1 cellular context compared by ENCODE assay signal in genomic region chr4:55122235-55122634, GRCh38.
TF ChIP-seq lines count a peak whose summit lies in the region.

No MANE protein-coding gene starts in this region.

TF ChIP-seq in WTC11, 78 proteins besides CTCF, POLR2A, EP300 and RAD21 (continued from another document):
- TF ChIP-seq PRDM15 (CRISPR knock-in tag; IDR thresholded peaks at IDR 0.05) (no peak), ZNF281 (CRISPR knock-in tag; IDR thresholded peaks at IDR 0.05) (no peak), ZNF396 (CRISPR knock-in tag; IDR thresholded peaks at IDR 0.05; ENCODE audit: borderline replicate concordance) (no peak), ZNF423 (CRISPR knock-in tag; IDR thresholded peaks at IDR 0.05) (no peak), IRF2 (CRISPR knock-in tag; IDR thresholded peaks at IDR 0.05; ENCODE audit: borderline replicate concordance, low read depth) (no peak), CREB1 (CRISPR knock-in tag; IDR thresholded peaks at IDR 0.05) (no peak)
- TF ChIP-seq, protein P1, sequence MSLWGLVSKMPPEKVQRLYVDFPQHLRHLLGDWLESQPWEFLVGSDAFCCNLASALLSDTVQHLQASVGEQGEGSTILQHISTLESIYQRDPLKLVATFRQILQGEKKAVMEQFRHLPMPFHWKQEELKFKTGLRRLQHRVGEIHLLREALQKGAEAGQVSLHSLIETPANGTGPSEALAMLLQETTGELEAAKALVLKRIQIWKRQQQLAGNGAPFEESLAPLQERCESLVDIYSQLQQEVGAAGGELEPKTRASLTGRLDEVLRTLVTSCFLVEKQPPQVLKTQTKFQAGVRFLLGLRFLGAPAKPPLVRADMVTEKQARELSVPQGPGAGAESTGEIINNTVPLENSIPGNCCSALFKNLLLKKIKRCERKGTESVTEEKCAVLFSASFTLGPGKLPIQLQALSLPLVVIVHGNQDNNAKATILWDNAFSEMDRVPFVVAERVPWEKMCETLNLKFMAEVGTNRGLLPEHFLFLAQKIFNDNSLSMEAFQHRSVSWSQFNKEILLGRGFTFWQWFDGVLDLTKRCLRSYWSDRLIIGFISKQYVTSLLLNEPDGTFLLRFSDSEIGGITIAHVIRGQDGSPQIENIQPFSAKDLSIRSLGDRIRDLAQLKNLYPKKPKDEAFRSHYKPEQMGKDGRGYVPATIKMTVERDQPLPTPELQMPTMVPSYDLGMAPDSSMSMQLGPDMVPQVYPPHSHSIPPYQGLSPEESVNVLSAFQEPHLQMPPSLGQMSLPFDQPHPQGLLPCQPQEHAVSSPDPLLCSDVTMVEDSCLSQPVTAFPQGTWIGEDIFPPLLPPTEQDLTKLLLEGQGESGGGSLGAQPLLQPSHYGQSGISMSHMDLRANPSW (CRISPR knock-in tag; conservative IDR thresholded peaks at IDR 0.05; ENCODE audit: low read depth), result no peak
